In the genomic region with DNA sequence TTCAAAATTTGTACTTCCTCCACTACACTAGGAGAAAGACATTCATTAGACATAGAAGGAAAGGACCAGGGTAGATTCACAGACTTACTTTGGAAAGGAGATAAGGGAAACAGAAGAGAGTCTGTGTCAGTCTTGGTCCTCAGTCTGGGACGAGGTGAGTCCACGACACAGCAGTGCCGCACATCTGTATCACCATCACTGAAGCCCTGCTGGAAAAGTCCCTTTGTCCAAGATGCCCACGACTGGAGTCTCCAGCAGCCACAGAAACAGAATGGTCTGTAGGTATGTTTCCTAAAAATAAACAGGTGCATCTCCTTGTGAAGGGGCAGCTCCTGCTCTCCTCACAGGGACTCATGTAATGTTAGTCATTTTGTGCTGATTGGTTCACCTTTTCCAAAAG, we compare ENCODE assay signal across 19 cellular contexts. TPM values are rescaled to one million over a fixed set of nuclear protein-coding genes. Genes with fewer than 3 reads are reported as not detected.
DNase-seq lines count a peak whose midpoint lies in the region; ATAC-seq and TF ChIP-seq lines count a peak whose summit lies in the region.
"Had no signal": no experiment of that assay in that cellular context is flagged by ENCODE, and none has a peak within 500 bp of the region (broad histone marks: within the 10 kb centered on the region; RNA-seq: fewer than 3 reads in every experiment).

No MANE protein-coding gene starts in this region.

- DNase-seq in activated naive CD4-positive, alpha-beta T cell treated with anti-CD3 and anti-CD28 coated beads, Interleukin-2, amount 50 U/mL, for 72 hours (ENCODE audit: low spot score in 2 of 2): no peak
- no peak for DNase-seq in activated naive CD4-positive, alpha-beta T cell treated with anti-CD3 and anti-CD28 coated beads, Interleukin-2, amount 50 U/mL, for 16 hours
- no peak for DNase-seq in CD4-positive, alpha-beta T cell
- no peak for DNase-seq in activated T-helper 1 cell treated with anti-CD3 and anti-CD28 coated beads, Interleukin-12 subunit alpha, Interleukin-12 subunit beta, Interleukin-2, Interleukin-4 antibody, amounts not matched to agents 30 ng/mL and 10 ng/mL and 1 ng/mL, durations not matched to agents 14 hours and 24 hours and 36 hours (ENCODE audit: low spot score)
- no peak for DNase-seq in naive thymus-derived CD8-positive, alpha-beta T cell
- DNase-seq in CD14-positive monocyte (ENCODE audit: low spot score): no peak
- no peak for DNase-seq in activated CD4-positive, alpha-beta T cell treated with anti-CD3 and anti-CD28 coated beads, Interleukin-2, amount 10 ng/mL, durations not matched to agents 24 days and 14 days
- DNase-seq: CD8-positive, alpha-beta memory T cell; DMS53; GDM1; Karpas-422; NCI-H1417; NCI-H1694 treated with DMSO at 0.1 percent for 48 hours; NCI-H2081 treated with DMSO at 0.1 percent for 48 hours; NCI-H2171 treated with DMSO at 0.1 percent for 48 hours; NCI-H524 treated with DMSO at 0.1 percent for 48 hours; NCI-H82; Peyer's patch had no signal

- no peak overlapping the region for H3K27ac ChIP-seq in CD4-positive, alpha-beta T cell (ENCODE audit: low read depth, low read length)
- H3K27ac ChIP-seq: Peyer's patch had no signal

- H3K36me3 Mint-ChIP-seq in activated naive CD4-positive, alpha-beta T cell treated with anti-CD3 and anti-CD28 coated beads, Interleukin-2, amount 50 U/mL, for 72 hours: peaks cover 16 to 61% of the 10 kb centered on the region in 2 donors
- peaks cover 96% of the 10 kb centered on the region for H3K36me3 Mint-ChIP-seq in CD4-positive, alpha-beta T cell (ENCODE audit: low read depth)
- peaks cover 57% of the 10 kb centered on the region for H3K36me3 Mint-ChIP-seq in activated T-helper 1 cell treated with anti-CD3 and anti-CD28 coated beads, Interleukin-12 subunit alpha, Interleukin-12 subunit beta, Interleukin-2, Interleukin-4 antibody, amounts not matched to agents 30 ng/mL and 10 ng/mL and 1 ng/mL, durations not matched to agents 14 hours and 24 hours and 36 hours (ENCODE audit: low read depth)
- H3K36me3 Mint-ChIP-seq in naive thymus-derived CD8-positive, alpha-beta T cell: peaks cover 33 to 85% (median 45%) of the 10 kb centered on the region in 3 donors
- peaks cover 81 to 89% of the 10 kb centered on the region in 2 donors for H3K36me3 Mint-ChIP-seq in CD14-positive monocyte
- H3K36me3 Mint-ChIP-seq in activated CD4-positive, alpha-beta T cell treated with anti-CD3 and anti-CD28 coated beads, Interleukin-2, amount 10 ng/mL, durations not matched to agents 24 days and 14 days (ENCODE audit: low read depth): peaks cover 68% of the 10 kb centered on the region

- H3K9me3 Mint-ChIP-seq in activated naive CD4-positive, alpha-beta T cell treated with anti-CD3 and anti-CD28 coated beads, Interleukin-2, amount 50 U/mL, for 72 hours: peaks cover 4 to 6% of the 10 kb centered on the region in 2 donors
- H3K9me3 Mint-ChIP-seq in CD4-positive, alpha-beta T cell: peaks cover 7% of the 10 kb centered on the region
- no peaks in the 10 kb centered on the region for H3K9me3 Mint-ChIP-seq in activated T-helper 1 cell treated with anti-CD3 and anti-CD28 coated beads, Interleukin-12 subunit alpha, Interleukin-12 subunit beta, Interleukin-2, Interleukin-4 antibody, amounts not matched to agents 30 ng/mL and 10 ng/mL and 1 ng/mL, durations not matched to agents 14 hours and 24 hours and 36 hours
- peaks cover 0 to 13% (median 0%) of the 10 kb centered on the region in 9 donors for H3K9me3 Mint-ChIP-seq in naive thymus-derived CD8-positive, alpha-beta T cell
- H3K9me3 Mint-ChIP-seq in CD14-positive monocyte: peaks cover 0 to 5% (median 0%) of the 10 kb centered on the region in 7 donors
- no peaks in the 10 kb centered on the region for H3K9me3 Mint-ChIP-seq in activated CD4-positive, alpha-beta T cell treated with anti-CD3 and anti-CD28 coated beads, Interleukin-2, amount 10 ng/mL, durations not matched to agents 24 days and 14 days
- H3K9me3 Mint-ChIP-seq: CD8-positive, alpha-beta memory T cell had no signal

- no peaks in the 10 kb centered on the region for H3K27me3 Mint-ChIP-seq in CD4-positive, alpha-beta T cell
- H3K27me3 Mint-ChIP-seq in activated T-helper 1 cell treated with anti-CD3 and anti-CD28 coated beads, Interleukin-12 subunit alpha, Interleukin-12 subunit beta, Interleukin-2, Interleukin-4 antibody, amounts not matched to agents 30 ng/mL and 10 ng/mL and 1 ng/mL, durations not matched to agents 14 hours and 24 hours and 36 hours (ENCODE audit: insufficient read depth): no peaks in the 10 kb centered on the region
- H3K27me3 Mint-ChIP-seq in naive thymus-derived CD8-positive, alpha-beta T cell: no peaks in the 10 kb centered on the region
- H3K27me3 Mint-ChIP-seq in CD14-positive monocyte (ENCODE audit: low read depth in 3 of 3): peaks cover 0 to 2% (median 0%) of the 10 kb centered on the region in 3 donors
- no peaks in the 10 kb centered on the region for H3K27me3 Mint-ChIP-seq in activated CD4-positive, alpha-beta T cell treated with anti-CD3 and anti-CD28 coated beads, Interleukin-2, amount 10 ng/mL, durations not matched to agents 24 days and 14 days
- H3K27me3 Mint-ChIP-seq: CD8-positive, alpha-beta memory T cell had no signal

- POLR2A ChIA-PET in CD4-positive, alpha-beta T cell (lab: Charles Lee): no interaction called here
- POLR2A ChIA-PET in naive thymus-derived CD8-positive, alpha-beta T cell (lab: Charles Lee): no interaction called here

- H3K4me1 Mint-ChIP-seq in CD4-positive, alpha-beta T cell (ENCODE audit: low read depth): peaks cover 4% of the 10 kb centered on the region
- peaks cover 7% of the 10 kb centered on the region for H3K4me1 Mint-ChIP-seq in activated T-helper 1 cell treated with anti-CD3 and anti-CD28 coated beads, Interleukin-12 subunit alpha, Interleukin-12 subunit beta, Interleukin-2, Interleukin-4 antibody, amounts not matched to agents 30 ng/mL and 10 ng/mL and 1 ng/mL, durations not matched to agents 14 hours and 24 hours and 36 hours (ENCODE audit: low read depth)
- H3K4me1 Mint-ChIP-seq in naive thymus-derived CD8-positive, alpha-beta T cell: no peaks in the 10 kb centered on the region
- no peaks in the 10 kb centered on the region for H3K4me1 Mint-ChIP-seq in CD14-positive monocyte
- peaks cover 5% of the 10 kb centered on the region for H3K4me1 Mint-ChIP-seq in activated CD4-positive, alpha-beta T cell treated with anti-CD3 and anti-CD28 coated beads, Interleukin-2, amount 10 ng/mL, durations not matched to agents 24 days and 14 days

- no peaks in the 10 kb centered on the region for H3K27me3 ChIP-seq in CD4-positive, alpha-beta T cell (ENCODE audit: control insufficient read depth, insufficient read depth, low read length)
- H3K27me3 ChIP-seq: Peyer's patch had no signal

- no peak for ATAC-seq in activated naive CD4-positive, alpha-beta T cell treated with anti-CD3 and anti-CD28 coated beads, Interleukin-2, amount 50 U/mL, for 72 hours
- ATAC-seq in CD4-positive, alpha-beta T cell (ENCODE audit: poor library complexity): no peak
- no peak for ATAC-seq in naive thymus-derived CD8-positive, alpha-beta T cell
- ATAC-seq: HCT116 had no signal

- CTCF ChIA-PET in CD4-positive, alpha-beta T cell (lab: Charles Lee): no interaction called here

- H3K27ac Mint-ChIP-seq in activated naive CD4-positive, alpha-beta T cell treated with anti-CD3 and anti-CD28 coated beads, Interleukin-2, amount 50 U/mL, for 72 hours: peak overlapping the region; percentile 33 to 46
- peak overlapping the region; percentile 43 for H3K27ac Mint-ChIP-seq in CD4-positive, alpha-beta T cell
- H3K27ac Mint-ChIP-seq in activated T-helper 1 cell treated with anti-CD3 and anti-CD28 coated beads, Interleukin-12 subunit alpha, Interleukin-12 subunit beta, Interleukin-2, Interleukin-4 antibody, amounts not matched to agents 30 ng/mL and 10 ng/mL and 1 ng/mL, durations not matched to agents 14 hours and 24 hours and 36 hours: peak overlapping the region; percentile 40
- peak overlapping the region in 7 of 10 donors; percentile 2 to 79 (median 48) for H3K27ac Mint-ChIP-seq in naive thymus-derived CD8-positive, alpha-beta T cell
- no peak overlapping the region for H3K27ac Mint-ChIP-seq in CD14-positive monocyte
- no peak overlapping the region for H3K27ac Mint-ChIP-seq in activated CD4-positive, alpha-beta T cell treated with anti-CD3 and anti-CD28 coated beads, Interleukin-2, amount 10 ng/mL, durations not matched to agents 24 days and 14 days

- H3K4me3 Mint-ChIP-seq in CD4-positive, alpha-beta T cell: no peak overlapping the region
- H3K4me3 Mint-ChIP-seq in activated T-helper 1 cell treated with anti-CD3 and anti-CD28 coated beads, Interleukin-12 subunit alpha, Interleukin-12 subunit beta, Interleukin-2, Interleukin-4 antibody, amounts not matched to agents 30 ng/mL and 10 ng/mL and 1 ng/mL, durations not matched to agents 14 hours and 24 hours and 36 hours: no peak overlapping the region
- no peak overlapping the region for H3K4me3 Mint-ChIP-seq in naive thymus-derived CD8-positive, alpha-beta T cell
- no peak overlapping the region for H3K4me3 Mint-ChIP-seq in CD14-positive monocyte
- no peak overlapping the region for H3K4me3 Mint-ChIP-seq in activated CD4-positive, alpha-beta T cell treated with anti-CD3 and anti-CD28 coated beads, Interleukin-2, amount 10 ng/mL, durations not matched to agents 24 days and 14 days
- H3K4me3 Mint-ChIP-seq: CD8-positive, alpha-beta memory T cell had no signal

- intact Hi-C loops in CD4-positive, alpha-beta T cell (cut with DNase I, micrococcal nuclease): no loop called here
- intact Hi-C loops in activated T-helper 1 cell treated with anti-CD3 and anti-CD28 coated beads, Interleukin-12 subunit alpha, Interleukin-12 subunit beta, Interleukin-2, Interleukin-4 antibody, amounts not matched to agents 30 ng/mL and 10 ng/mL and 1 ng/mL, durations not matched to agents 14 hours and 24 hours and 36 hours (cut with micrococcal nuclease): no loop called here
- intact Hi-C loops in CD14-positive monocyte (cut with micrococcal nuclease): no loop called here
- intact Hi-C loops in activated CD4-positive, alpha-beta T cell treated with anti-CD3 and anti-CD28 coated beads, Interleukin-2, amount 10 ng/mL, durations not matched to agents 24 days and 14 days (cut with micrococcal nuclease): no loop called here

- no peaks in the 10 kb centered on the region for H3K9me3 ChIP-seq in CD4-positive, alpha-beta T cell (ENCODE audit: control insufficient read depth, low read length)
- H3K9me3 ChIP-seq: Peyer's patch had no signal

- no peak for TF ChIP-seq CTCF in CD4-positive, alpha-beta T cell (IDR thresholded peaks at IDR 0.05)
- TF ChIP-seq CTCF in CD14-positive monocyte (IDR thresholded peaks at IDR 0.05): no peak

RNA-seq across cellular contexts. Expression of a gene that starts 27.4 kb away (rescaled TPM):
- total RNA-seq in activated naive CD4-positive, alpha-beta T cell treated with anti-CD3 and anti-CD28 coated beads, Interleukin-2, amount 50 U/mL, for 72 hours: 100 to 1,000 TPM in 1 of 2 donors, 10 to 100 TPM in 1; 82.8 to 122 TPM
- total RNA-seq in CD4-positive, alpha-beta T cell: 10 to 100 TPM; 51.3 to 57.3 TPM
- total RNA-seq in activated T-helper 1 cell treated with anti-CD3 and anti-CD28 coated beads, Interleukin-12 subunit alpha, Interleukin-12 subunit beta, Interleukin-2, Interleukin-4 antibody, amounts not matched to agents 30 ng/mL and 10 ng/mL and 1 ng/mL, durations not matched to agents 14 hours and 24 hours and 36 hours: 83.3 and 84.7 TPM in 2 replicates
- total RNA-seq in naive thymus-derived CD8-positive, alpha-beta T cell: 10 to 100 TPM; 73.1 to 76.7 TPM
- polyA plus RNA-seq in naive thymus-derived CD8-positive, alpha-beta T cell: 100 to 1,000 TPM; 174 to 222 (median 194) TPM
- 100 to 1,000 TPM; 144 to 153 TPM for polyA plus RNA-seq in CD14-positive monocyte
- 85.3 and 88.4 TPM in 2 replicates for total RNA-seq in activated CD4-positive, alpha-beta T cell treated with anti-CD3 and anti-CD28 coated beads, Interleukin-2, amount 10 ng/mL, durations not matched to agents 24 days and 14 days

Comparison
In these comparisons a context has a peak if more than half of its experiments do, and no peak if none do; other contexts are left out.
1. H3K27ac Mint-ChIP-seq: peak in activated naive CD4-positive, alpha-beta T cell treated with anti-CD3 and anti-CD28 coated beads, Interleukin-2, amount 50 U/mL, for 72 hours (2 of 2), CD4-positive, alpha-beta T cell (single experiment), activated T-helper 1 cell treated with anti-CD3 and anti-CD28 coated beads, Interleukin-12 subunit alpha, Interleukin-12 subunit beta, Interleukin-2, Interleukin-4 antibody, amounts not matched to agents 30 ng/mL and 10 ng/mL and 1 ng/mL, durations not matched to agents 14 hours and 24 hours and 36 hours (single experiment) and naive thymus-derived CD8-positive, alpha-beta T cell (7 of 10); none in CD14-positive monocyte (0 of 7) and activated CD4-positive, alpha-beta T cell treated with anti-CD3 and anti-CD28 coated beads, Interleukin-2, amount 10 ng/mL, durations not matched to agents 24 days and 14 days (single experiment).